Comparison of ENCODE assay signal across 28 cellular contexts in the genomic region with DNA sequence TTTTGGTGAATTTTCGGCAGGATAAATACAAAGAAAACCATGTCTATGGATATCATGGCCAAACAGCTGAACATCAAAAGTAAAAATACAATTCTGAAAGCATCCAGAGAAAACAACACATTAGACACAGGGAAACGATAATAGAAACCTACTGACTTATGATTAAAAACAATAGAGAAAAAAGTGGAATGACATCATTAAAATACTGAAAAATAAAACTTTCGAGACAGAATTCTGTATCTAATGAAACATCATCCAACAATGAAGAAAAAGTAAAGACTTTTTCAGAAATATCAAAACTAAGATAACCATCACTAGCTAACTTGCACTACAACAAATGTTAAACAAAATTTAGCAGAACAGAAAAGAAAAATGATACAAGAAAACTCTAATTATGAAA.
"Had no signal": no experiment of that assay in that cellular context is flagged by ENCODE, and none has a peak within 500 bp of the region (broad histone marks: within the 10 kb centered on the region; RNA-seq: fewer than 3 reads in every experiment).

No MANE protein-coding gene starts in this region.

- H3K4me3 ChIP-seq: neural progenitor cell, ovary, psoas muscle, skin epidermis, stomach, thoracic aorta, thyroid gland, tibial nerve, upper lobe of left lung, vagina had no signal

- H3K4me1 Mint-ChIP-seq: natural killer cell; nephron; neural progenitor cell; stimulated activated naive B cell treated with anti-CD40 and anti-IgM and Interleukin-4, amounts not matched to agents 10 μg/mL and 1 μg/mL and 100 μg/mL, for 72 hours had no signal

- H3K4me3 Mint-ChIP-seq: natural killer cell; nephron; neural progenitor cell; stimulated activated effector memory CD8-positive, alpha-beta T cell treated with anti-CD3 and anti-CD28 coated beads, Interleukin-12 subunit alpha, Interleukin-12 subunit beta, amount 100 ng/mL, for 72 hours; stimulated activated naive B cell treated with anti-CD40 and anti-IgM and Interleukin-4, amounts not matched to agents 10 μg/mL and 1 μg/mL and 100 μg/mL, for 72 hours; stimulated activated naive CD8-positive, alpha-beta T cell treated with anti-CD3 and anti-CD28 coated beads, Interleukin-15, Interleukin-2, amounts not matched to agents 100 ng/mL and 50 ng/mL, for 24 hours had no signal

- DNase-seq: natural killer cell; occipital lobe; ovary; posterior cingulate gyrus; psoas muscle; right cardiac atrium; stimulated activated CD4-positive, alpha-beta T cell treated with anti-CD3 and anti-CD28 coated beads, Interleukin-15, amount 100 ng/mL, for 24 hours; stimulated activated CD4-positive, alpha-beta T cell treated with anti-CD3 and anti-CD28 coated beads, Interleukin-2, amount 100 ng/mL, for 24 hours; stimulated activated CD4-positive, alpha-beta T cell treated with anti-CD3 and anti-CD28 coated beads, Interleukin-2, amount 100 ng/mL, for 48 hours; stimulated activated CD4-positive, alpha-beta T cell treated with anti-CD3 and anti-CD28 coated beads, Interleukin-4, amount 100 ng/mL, for 24 hours; stimulated activated naive B cell treated with anti-CD40 and anti-IgM and Interleukin-4, amounts not matched to agents 10 μg/mL and 1 μg/mL and 100 μg/mL, for 72 hours; stimulated activated naive CD4-positive, alpha-beta T cell treated with Interleukin-2 at 50 U/mL for 16 hours; stomach; thyroid gland; trophoblast cell; upper lobe of left lung had no signal

- H3K27ac Mint-ChIP-seq: natural killer cell; nephron; neural progenitor cell; progenitor cell of endocrine pancreas; stimulated activated effector memory CD8-positive, alpha-beta T cell treated with anti-CD3 and anti-CD28 coated beads, Interleukin-12 subunit alpha, Interleukin-12 subunit beta, amount 100 ng/mL, for 72 hours; stimulated activated naive B cell treated with anti-CD40 and anti-IgM and Interleukin-4, amounts not matched to agents 10 μg/mL and 1 μg/mL and 100 μg/mL, for 72 hours; stimulated activated naive CD8-positive, alpha-beta T cell treated with anti-CD3 and anti-CD28 coated beads, Interleukin-15, Interleukin-2, amounts not matched to agents 100 ng/mL and 50 ng/mL, for 24 hours had no signal

- H3K36me3 Mint-ChIP-seq: stimulated activated effector memory CD8-positive, alpha-beta T cell treated with anti-CD3 and anti-CD28 coated beads, Interleukin-12 subunit alpha, Interleukin-12 subunit beta, amount 100 ng/mL, for 72 hours had no signal

- H3K27ac ChIP-seq: neural progenitor cell, ovary, parathyroid adenoma, psoas muscle, skin epidermis, stomach, thoracic aorta, thyroid gland, tibial nerve, upper lobe of left lung, vagina had no signal

- H3K27me3 Mint-ChIP-seq: progenitor cell of endocrine pancreas; stimulated activated naive B cell treated with anti-CD40 and anti-IgM and Interleukin-4, amounts not matched to agents 10 μg/mL and 1 μg/mL and 100 μg/mL, for 72 hours; stimulated activated naive CD8-positive, alpha-beta T cell treated with anti-CD3 and anti-CD28 coated beads, Interleukin-15, Interleukin-2, amounts not matched to agents 100 ng/mL and 50 ng/mL, for 24 hours had no signal

- ATAC-seq: natural killer cell; psoas muscle; right cardiac atrium; sciatic nerve; stimulated activated effector memory CD8-positive, alpha-beta T cell treated with anti-CD3 and anti-CD28 coated beads, Interleukin-12 subunit alpha, Interleukin-12 subunit beta, amount 100 ng/mL, for 72 hours; stimulated activated naive B cell treated with anti-CD40 and anti-IgM and Interleukin-4, amounts not matched to agents 10 μg/mL and 1 μg/mL and 100 μg/mL, for 72 hours had no signal

- H3K4me1 ChIP-seq: neural progenitor cell, parathyroid adenoma, psoas muscle, stomach, thyroid gland, tibial nerve, upper lobe of left lung, vagina had no signal

- H3K36me3 ChIP-seq: neural progenitor cell, ovary, thyroid gland, upper lobe of left lung had no signal

- FAIRE-seq: urothelium cell line had no signal

- H3K9me3 ChIP-seq: psoas muscle, thyroid gland had no signal

- H3K27me3 ChIP-seq: neural progenitor cell, ovary, stomach, thyroid gland, tibial nerve, upper lobe of left lung, vagina had no signal
